In the genomic region with DNA sequence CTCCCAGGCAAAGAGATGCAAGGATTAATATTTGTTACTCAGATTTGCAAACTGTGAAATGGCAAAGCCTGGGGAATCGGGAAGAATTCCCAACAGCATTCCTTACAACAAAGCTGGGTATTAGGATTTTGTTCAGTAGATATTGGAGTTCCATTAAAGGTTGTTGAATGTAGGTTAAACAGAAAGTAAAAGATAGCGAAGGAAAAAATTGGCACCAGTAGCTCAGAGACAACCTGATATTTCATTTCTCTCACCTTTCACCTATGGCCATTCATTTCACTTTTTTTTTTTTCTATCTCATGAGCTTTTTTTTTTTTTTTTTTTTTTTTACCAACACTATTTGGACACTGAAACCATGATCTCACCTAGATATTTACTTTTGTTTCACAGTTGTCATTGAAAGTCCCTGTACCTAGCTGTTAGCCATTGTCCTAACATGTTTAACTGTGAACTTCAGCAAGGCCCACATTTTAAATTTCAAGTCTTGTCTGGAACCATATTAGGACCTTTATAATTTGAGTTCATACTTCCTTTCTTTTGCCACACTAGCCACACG, we compare ENCODE assay signal across 23 cellular contexts.
"Had no signal": no experiment of that assay in that cellular context is flagged by ENCODE, and none has a peak within 500 bp of the region (broad histone marks: within the 10 kb centered on the region; RNA-seq: fewer than 3 reads in every experiment).

No MANE protein-coding gene starts in this region.

- H3K4me1 Mint-ChIP-seq: activated CD4-positive, alpha-beta T cell treated with anti-CD3 and anti-CD28 coated beads, Interleukin-2, amount 10 ng/mL, durations not matched to agents 24 days and 14 days; activated T-helper 17 cell treated with anti-CD3 and anti-CD28 coated beads, Interleukin-2, amount 50 U/mL, for 72 hours; T-helper 17 cell had no signal

- H3K27ac Mint-ChIP-seq: activated CD4-positive, alpha-beta T cell treated with anti-CD3 and anti-CD28 coated beads, Interleukin-2, amount 10 ng/mL, durations not matched to agents 24 days and 14 days; activated naive CD4-positive, alpha-beta T cell treated with anti-CD3 and anti-CD28 coated beads for 36 hours; activated naive CD8-positive, alpha-beta T cell; activated T-helper 17 cell treated with anti-CD3 and anti-CD28 coated beads, Interleukin-2, amount 50 U/mL, for 72 hours; T-helper 17 cell had no signal

- H3K4me3 Mint-ChIP-seq: activated CD4-positive, alpha-beta T cell treated with anti-CD3 and anti-CD28 coated beads, Interleukin-2, amount 10 ng/mL, durations not matched to agents 24 days and 14 days; activated naive CD4-positive, alpha-beta T cell treated with anti-CD3 and anti-CD28 coated beads for 36 hours; activated naive CD8-positive, alpha-beta T cell; activated T-cell treated with anti-CD3 and anti-CD28 coated beads, Interleukin-2, amount 50 U/mL, for 4 hours; activated T-helper 17 cell treated with anti-CD3 and anti-CD28 coated beads, Interleukin-2, amount 50 U/mL, for 72 hours; T-helper 17 cell; WTC11 had no signal

- DNase-seq: activated CD4-positive, alpha-beta T cell treated with anti-CD3 and anti-CD28 coated beads, Interleukin-2, amount 10 ng/mL, durations not matched to agents 24 days and 14 days; activated CD4-positive, alpha-beta T cell treated with anti-CD3 and anti-CD28 coated beads, Interleukin-2, amount 50 U/mL, for 48 hours; activated CD4-positive, CD25-positive, alpha-beta regulatory T cell treated with anti-CD3 and anti-CD28 coated beads, Interleukin-2, amount 50 U/mL, for 72 hours; activated gamma-delta T cell; activated naive CD4-positive, alpha-beta T cell treated with anti-CD3 and anti-CD28 coated beads for 36 hours; activated T-cell treated with anti-CD3 and anti-CD28 coated beads, Interleukin-2, amount 50 U/mL, for 4 hours; amygdala; brain microvascular endothelial cell; cerebellar nuclear complex; KG1; NCI-H1092; NCI-H1694 treated with DMSO at 0.1 percent for 48 hours; NCI-H2081 treated with DMSO at 0.1 percent for 48 hours; NCI-H2171; NCI-H226; NCI-H526; PC-9; SHP77 treated with DMSO at 0.1 percent for 48 hours; T-helper 17 cell; T-helper 9 cell had no signal

- H3K36me3 Mint-ChIP-seq: activated naive CD8-positive, alpha-beta T cell; WTC11 had no signal

- H3K9me3 Mint-ChIP-seq: activated CD4-positive, alpha-beta T cell treated with anti-CD3 and anti-CD28 coated beads, Interleukin-2, amount 10 ng/mL, durations not matched to agents 24 days and 14 days; activated naive CD4-positive, alpha-beta T cell treated with anti-CD3 and anti-CD28 coated beads for 36 hours; WTC11 had no signal

- H3K27me3 Mint-ChIP-seq: activated CD4-positive, alpha-beta T cell treated with anti-CD3 and anti-CD28 coated beads, Interleukin-2, amount 10 ng/mL, durations not matched to agents 24 days and 14 days; activated naive CD8-positive, alpha-beta T cell; activated T-helper 17 cell treated with anti-CD3 and anti-CD28 coated beads, Interleukin-2, amount 50 U/mL, for 72 hours; T-helper 17 cell had no signal

- ATAC-seq: activated T-cell treated with anti-CD3 and anti-CD28 coated beads, Interleukin-2, amount 50 U/mL, for 4 hours; activated T-helper 17 cell treated with anti-CD3 and anti-CD28 coated beads, Interleukin-2, amount 50 U/mL, for 72 hours; T-helper 17 cell; WTC11 had no signal
